ENCODE assay signal across 27 cellular contexts in genomic region chr18:46222093-46222492, GRCh38.
DNase-seq lines count a peak whose midpoint lies in the region; ATAC-seq and TF ChIP-seq lines count a peak whose summit lies in the region.
"Had no signal": no experiment of that assay in that cellular context is flagged by ENCODE, and none has a peak within 500 bp of the region (broad histone marks: within the 10 kb centered on the region; RNA-seq: fewer than 3 reads in every experiment).

No MANE protein-coding gene starts in this region.

- ATAC-seq in natural killer cell treated with Interleukin-12 subunit alpha and Interleukin-12 subunit beta and Interleukin-15 and Interleukin-18, amount 100 ng/mL, for 72 hours: no peak
- ATAC-seq in GM18858 (IDR thresholded peaks at IDR 0.05; ENCODE audit: unreplicated experiment): no peak
- ATAC-seq: activated CD4-positive, CD25-positive, alpha-beta regulatory T cell treated with anti-CD3 and anti-CD28 coated beads, Interleukin-2, amount 50 U/mL, for 24 hours; HCT116; left lobe of liver; psoas muscle had no signal

- H3K4me3 ChIP-seq in HL-60 (replicated peaks; ENCODE audit: insufficient read depth, low read length): no peak overlapping the region
- H3K4me3 ChIP-seq: esophagus muscularis mucosa, MG63, psoas muscle, tibial artery had no signal

- peak overlapping the region; percentile 16 for H3K27ac Mint-ChIP-seq in activated CD4-positive, alpha-beta T cell treated with anti-CD3 and anti-CD28 coated beads, Interleukin-2, amount 10 ng/mL, durations not matched to agents 7 days and 5 days
- peak overlapping the region; percentile 80 for H3K27ac Mint-ChIP-seq in activated naive CD8-positive, alpha-beta T cell treated with anti-CD3 and anti-CD28 coated beads for 36 hours
- H3K27ac Mint-ChIP-seq in natural killer cell treated with Interleukin-12 subunit alpha and Interleukin-12 subunit beta and Interleukin-15 and Interleukin-18, amount 100 ng/mL, for 72 hours: peak overlapping the region; percentile 2 to 74
- H3K27ac Mint-ChIP-seq: dendritic cell treated with granulocyte-macrophage colony-stimulating factor and Interleukin-4, amounts not matched to agents 40 ng/mL and 50 ng/mL, for 4 days had no signal

- no peaks in the 10 kb centered on the region for H3K27me3 ChIP-seq in HL-60 (ENCODE audit: insufficient read depth, poor library complexity, severe bottlenecking)
- H3K27me3 ChIP-seq: esophagus muscularis mucosa, MG63, tibial artery had no signal

- POLR2A ChIA-PET in activated CD4-positive, alpha-beta T cell treated with anti-CD3 and anti-CD28 coated beads, Interleukin-2, amount 10 ng/mL, durations not matched to agents 7 days and 5 days (lab: Charles Lee): no interaction called here

- CTCF ChIA-PET in activated CD4-positive, alpha-beta T cell treated with anti-CD3 and anti-CD28 coated beads, Interleukin-2, amount 10 ng/mL, durations not matched to agents 7 days and 5 days (lab: Charles Lee): interaction anchor here (1.4 kb wide), 1 partner anchor 48 kb away, joined by 4 read pairs; a partner anchor contains a TSS

- TF ChIP-seq CTCF in HL-60 (IDR thresholded peaks at IDR 0.05; ENCODE audit: insufficient read depth, low read length): no peak

- no peak for DNase-seq in activated CD4-positive, alpha-beta T cell treated with anti-CD3 and anti-CD28 coated beads, Interleukin-2, amount 10 ng/mL, durations not matched to agents 7 days and 5 days
- DNase-seq in activated CD4-positive, alpha-beta T cell treated with anti-CD3 and anti-CD28 coated beads for 48 hours: no peak
- DNase-seq in HL-60 (ENCODE audit: low read depth in 1 of 2, low spot score in 1 of 2) (no peak), GM03348 (ENCODE audit: low spot score) (no peak), NCI-H446 (lab: John Stamatoyannopoulos, UW) (no peak)
- no peak for DNase-seq in activated naive CD8-positive, alpha-beta T cell treated with anti-CD3 and anti-CD28 coated beads for 36 hours
- DNase-seq in natural killer cell treated with Interleukin-12 subunit alpha and Interleukin-12 subunit beta and Interleukin-15 and Interleukin-18, amount 100 ng/mL, for 72 hours (ENCODE audit: low spot score): no peak
- DNase-seq: 8988T; activated naive CD4-positive, alpha-beta T cell treated with anti-CD3 and anti-CD28 coated beads, Interleukin-2, amount 50 U/mL, for 16 hours; GDM1; hippocampal formation; mesenchymal stem cell; MG63; NCI-H1105 treated with DMSO at 0.1 percent for 48 hours; NCI-H2029; NCI-H748 treated with DMSO at 0.1 percent for 48 hours; occipital lobe; psoas muscle; T-helper 1 cell; tibial artery had no signal

- peaks cover 65% of the 10 kb centered on the region for H3K36me3 Mint-ChIP-seq in activated CD4-positive, alpha-beta T cell treated with anti-CD3 and anti-CD28 coated beads, Interleukin-2, amount 10 ng/mL, durations not matched to agents 7 days and 5 days (ENCODE audit: low read depth)
- H3K36me3 Mint-ChIP-seq in activated naive CD8-positive, alpha-beta T cell treated with anti-CD3 and anti-CD28 coated beads for 36 hours: peaks cover 60% of the 10 kb centered on the region
- H3K36me3 Mint-ChIP-seq in natural killer cell treated with Interleukin-12 subunit alpha and Interleukin-12 subunit beta and Interleukin-15 and Interleukin-18, amount 100 ng/mL, for 72 hours: peaks cover 2% of the 10 kb centered on the region

- peak overlapping the region; percentile 65 for H3K27ac ChIP-seq in HL-60 (replicated peaks)
- H3K27ac ChIP-seq: esophagus muscularis mucosa, psoas muscle, tibial artery had no signal

- no peak overlapping the region for H3K4me3 Mint-ChIP-seq in activated CD4-positive, alpha-beta T cell treated with anti-CD3 and anti-CD28 coated beads, Interleukin-2, amount 10 ng/mL, durations not matched to agents 7 days and 5 days
- peak overlapping the region; percentile 38 for H3K4me3 Mint-ChIP-seq in activated naive CD8-positive, alpha-beta T cell treated with anti-CD3 and anti-CD28 coated beads for 36 hours
- no peak overlapping the region for H3K4me3 Mint-ChIP-seq in natural killer cell treated with Interleukin-12 subunit alpha and Interleukin-12 subunit beta and Interleukin-15 and Interleukin-18, amount 100 ng/mL, for 72 hours
- H3K4me3 Mint-ChIP-seq: central memory CD8-positive, alpha-beta T cell; dendritic cell treated with granulocyte-macrophage colony-stimulating factor and Interleukin-4, amounts not matched to agents 40 ng/mL and 50 ng/mL, for 4 days had no signal

- peaks cover 64% of the 10 kb centered on the region for H3K4me1 Mint-ChIP-seq in activated CD4-positive, alpha-beta T cell treated with anti-CD3 and anti-CD28 coated beads, Interleukin-2, amount 10 ng/mL, durations not matched to agents 7 days and 5 days
- H3K4me1 Mint-ChIP-seq in activated naive CD8-positive, alpha-beta T cell treated with anti-CD3 and anti-CD28 coated beads for 36 hours: peaks cover 75% of the 10 kb centered on the region
- H3K4me1 Mint-ChIP-seq in natural killer cell treated with Interleukin-12 subunit alpha and Interleukin-12 subunit beta and Interleukin-15 and Interleukin-18, amount 100 ng/mL, for 72 hours (ENCODE audit: low read depth in 2 of 2): peaks cover 42 to 44% of the 10 kb centered on the region in 2 donors

- no peaks in the 10 kb centered on the region for H3K27me3 Mint-ChIP-seq in activated CD4-positive, alpha-beta T cell treated with anti-CD3 and anti-CD28 coated beads, Interleukin-2, amount 10 ng/mL, durations not matched to agents 7 days and 5 days
- H3K27me3 Mint-ChIP-seq in activated naive CD8-positive, alpha-beta T cell treated with anti-CD3 and anti-CD28 coated beads for 36 hours: no peaks in the 10 kb centered on the region
- no peaks in the 10 kb centered on the region for H3K27me3 Mint-ChIP-seq in natural killer cell treated with Interleukin-12 subunit alpha and Interleukin-12 subunit beta and Interleukin-15 and Interleukin-18, amount 100 ng/mL, for 72 hours
- H3K27me3 Mint-ChIP-seq: central memory CD8-positive, alpha-beta T cell; dendritic cell treated with granulocyte-macrophage colony-stimulating factor and Interleukin-4, amounts not matched to agents 40 ng/mL and 50 ng/mL, for 4 days had no signal

- H3K9me3 Mint-ChIP-seq in activated CD4-positive, alpha-beta T cell treated with anti-CD3 and anti-CD28 coated beads, Interleukin-2, amount 10 ng/mL, durations not matched to agents 7 days and 5 days: no peaks in the 10 kb centered on the region
- H3K9me3 Mint-ChIP-seq in activated naive CD8-positive, alpha-beta T cell treated with anti-CD3 and anti-CD28 coated beads for 36 hours: no peaks in the 10 kb centered on the region
- no peaks in the 10 kb centered on the region for H3K9me3 Mint-ChIP-seq in natural killer cell treated with Interleukin-12 subunit alpha and Interleukin-12 subunit beta and Interleukin-15 and Interleukin-18, amount 100 ng/mL, for 72 hours
- H3K9me3 Mint-ChIP-seq: central memory CD8-positive, alpha-beta T cell; dendritic cell treated with granulocyte-macrophage colony-stimulating factor and Interleukin-4, amounts not matched to agents 40 ng/mL and 50 ng/mL, for 4 days had no signal

Comparison
In these comparisons a context has a peak if more than half of its experiments do, and no peak if none do; other contexts are left out.
1. H3K27ac Mint-ChIP-seq: peak in every context shown above with its lines; median percentile 80 in activated naive CD8-positive, alpha-beta T cell treated with anti-CD3 and anti-CD28 coated beads for 36 hours; 38 in natural killer cell treated with Interleukin-12 subunit alpha and Interleukin-12 subunit beta and Interleukin-15 and Interleukin-18, amount 100 ng/mL, for 72 hours; 16 in activated CD4-positive, alpha-beta T cell treated with anti-CD3 and anti-CD28 coated beads, Interleukin-2, amount 10 ng/mL, durations not matched to agents 7 days and 5 days.